Comparison of ENCODE assay signal across 23 cellular contexts in the genomic region with DNA sequence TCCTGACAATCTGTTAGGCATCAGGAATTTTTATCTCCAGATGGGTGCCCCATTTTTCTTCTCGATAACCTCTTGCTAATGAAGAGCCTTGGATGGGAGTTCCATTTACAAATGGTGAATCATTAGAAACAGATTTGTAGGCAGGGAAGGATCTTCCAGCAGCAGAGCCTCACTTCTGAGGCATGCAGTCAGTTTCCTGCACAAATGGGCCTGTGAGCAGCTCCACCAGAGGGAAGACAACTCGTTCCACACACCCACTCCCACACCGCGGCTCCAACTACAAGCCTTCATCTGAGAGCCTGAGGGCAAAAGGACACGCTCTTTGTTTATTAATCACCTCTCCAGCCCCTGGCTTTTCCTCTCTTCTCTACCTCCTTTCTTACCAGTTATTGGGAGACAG.
A peak's percentile ranks its signal among the peaks of the same experiment; 100 is the strongest.
DNase-seq lines count a peak whose midpoint lies in the region; ATAC-seq and TF ChIP-seq lines count a peak whose summit lies in the region.
"Had no signal": no experiment of that assay in that cellular context is flagged by ENCODE, and none has a peak within 500 bp of the region (broad histone marks: within the 10 kb centered on the region; RNA-seq: fewer than 3 reads in every experiment).

No MANE protein-coding gene starts in this region.

- H3K4me1 ChIP-seq in ACC112 (ENCODE audit: control insufficient read depth, insufficient read depth, low read length, unreplicated experiment), result peaks cover 32% of the 10 kb centered on the region
- H3K4me1 ChIP-seq in GM23248 (ENCODE audit: insufficient read depth), result peaks cover 45% of the 10 kb centered on the region
- H3K4me1 ChIP-seq in hepatocyte (ENCODE audit: insufficient read depth), result no peaks in the 10 kb centered on the region
- no peaks in the 10 kb centered on the region for H3K4me1 ChIP-seq in spleen
- H3K4me1 ChIP-seq: A549, gastroesophageal sphincter, neural progenitor cell had no signal

- TF ChIP-seq CTCF in brain microvascular endothelial cell (IDR thresholded peaks at IDR 0.05; ENCODE audit: low read depth, low read length, missing control alignments) (no peak), hepatocyte (IDR thresholded peaks at IDR 0.05; ENCODE audit: poor library complexity) (no peak), spleen (IDR thresholded peaks at IDR 0.05 in 8 of 11, conservative IDR thresholded peaks at IDR 0.05 in 3 of 11) (no peak), CD14-positive monocyte (IDR thresholded peaks at IDR 0.05) (no peak)

- DNase-seq in GM23248, result peak; percentile 89
- DNase-seq in brain microvascular endothelial cell, result peak; percentile 59
- peak; percentile 18 for DNase-seq in hepatocyte (ENCODE audit: low spot score)
- no peak for DNase-seq in spleen
- DNase-seq in erythroblast (lab: John Stamatoyannopoulos, UW), result no peak
- no peak for DNase-seq in CD14-positive monocyte (ENCODE audit: low spot score)
- DNase-seq: activated CD4-positive, alpha-beta T cell treated with anti-CD3 and anti-CD28 coated beads, Interleukin-2, amount 10 ng/mL, durations not matched to agents 7 days and 5 days; activated gamma-delta T cell treated with Interleukin-2 at 50 U/mL for 16 hours; anterior cingulate cortex; CD8-positive, alpha-beta memory T cell; DMS79; left cardiac atrium; mucosa of descending colon; NCI-H69; SIG-M5; stimulated activated CD4-positive, alpha-beta T cell treated with anti-CD3 and anti-CD28 coated beads, Interleukin-12 subunit alpha, Interleukin-12 subunit beta, amount 100 ng/mL, for 4 hours; T-helper 1 cell had no signal

- no peaks in the 10 kb centered on the region for H3K9me3 ChIP-seq in GM23248 (ENCODE audit: low read depth)
- no peaks in the 10 kb centered on the region for H3K9me3 ChIP-seq in hepatocyte (ENCODE audit: low read depth)
- no peaks in the 10 kb centered on the region for H3K9me3 ChIP-seq in spleen
- H3K9me3 ChIP-seq: A549, gastroesophageal sphincter, mucosa of descending colon had no signal

- no peak overlapping the region for H3K4me3 Mint-ChIP-seq in CD14-positive monocyte
- H3K4me3 Mint-ChIP-seq: activated CD4-positive, alpha-beta T cell treated with anti-CD3 and anti-CD28 coated beads, Interleukin-2, amount 10 ng/mL, durations not matched to agents 7 days and 5 days; CD8-positive, alpha-beta memory T cell; GM23338; neural progenitor cell had no signal

- H4K20me1 ChIP-seq in GM23248 (ENCODE audit: insufficient read depth) (no peaks in the 10 kb centered on the region), hepatocyte (ENCODE audit: insufficient read depth, poor library complexity, severe bottlenecking) (no peaks in the 10 kb centered on the region)

- peak overlapping the region; percentile 52 for H2AFZ ChIP-seq in ACC112 (ENCODE audit: low read length, unreplicated experiment)
- H2AFZ ChIP-seq in GM23248, result peak overlapping the region; percentile 56
- peak overlapping the region; percentile 25 for H2AFZ ChIP-seq in hepatocyte
- H2AFZ ChIP-seq: neural progenitor cell had no signal

- H3K9ac ChIP-seq in GM23248, result peak overlapping the region; percentile 20; the same call in 1 of the 2 replicates
- H3K9ac ChIP-seq: neural progenitor cell had no signal

- no peaks in the 10 kb centered on the region for H3K36me3 Mint-ChIP-seq in CD14-positive monocyte
- H3K36me3 Mint-ChIP-seq: CD8-positive, alpha-beta memory T cell; neural progenitor cell had no signal

- H3K27ac Mint-ChIP-seq in CD14-positive monocyte, result no peak overlapping the region
- H3K27ac Mint-ChIP-seq: activated CD4-positive, alpha-beta T cell treated with anti-CD3 and anti-CD28 coated beads, Interleukin-2, amount 10 ng/mL, durations not matched to agents 7 days and 5 days; CD8-positive, alpha-beta memory T cell; GM23338; neural progenitor cell had no signal

- H3K79me2 ChIP-seq in ACC112 (ENCODE audit: control insufficient read depth, insufficient read depth, low read length, unreplicated experiment) (no peaks in the 10 kb centered on the region), GM23248 (ENCODE audit: insufficient read depth) (no peaks in the 10 kb centered on the region), hepatocyte (no peaks in the 10 kb centered on the region)

- peaks cover 0 to 4% (median 2%) of the 10 kb centered on the region in 7 donors for H3K9me3 Mint-ChIP-seq in CD14-positive monocyte
- H3K9me3 Mint-ChIP-seq: activated CD4-positive, alpha-beta T cell treated with anti-CD3 and anti-CD28 coated beads, Interleukin-2, amount 10 ng/mL, durations not matched to agents 7 days and 5 days; neural progenitor cell had no signal

- no peaks in the 10 kb centered on the region for H3K4me1 Mint-ChIP-seq in CD14-positive monocyte
- H3K4me1 Mint-ChIP-seq: activated CD4-positive, alpha-beta T cell treated with anti-CD3 and anti-CD28 coated beads, Interleukin-2, amount 10 ng/mL, durations not matched to agents 7 days and 5 days; CD8-positive, alpha-beta memory T cell; GM23338; neural progenitor cell had no signal

- WGBS in GM23248 (ENCODE audit: low coverage in 1 of 2, low lambda C conversion rate in 2 of 2, missing lambda C conversion rate in 2 of 2), 2 experiments, result 2 to 4% methylated on average over 5 of the region's 5 CpGs
- WGBS in hepatocyte (ENCODE audit: low lambda C conversion rate, missing lambda C conversion rate), result 26% methylated on average over 5 of the region's 5 CpGs
- WGBS in spleen, 5 donors, result 74 to 86% (median 78%) methylated on average over 5 of the region's 5 CpGs

- TF ChIP-seq POLR2A in spleen (IDR thresholded peaks at IDR 0.05) (no peak), erythroblast (IDR thresholded peaks at IDR 0.05; ENCODE audit: low read length) (no peak)

- H3K9me2 ChIP-seq in GM23248 (ENCODE audit: insufficient read depth) (no peaks in the 10 kb centered on the region), hepatocyte (replicated peaks; ENCODE audit: insufficient read depth) (no peaks in the 10 kb centered on the region)

- no peaks in the 10 kb centered on the region for H3K36me3 ChIP-seq in ACC112 (ENCODE audit: insufficient read depth, low read length)
- H3K36me3 ChIP-seq in GM23248 (ENCODE audit: low read depth), result no peaks in the 10 kb centered on the region
- H3K36me3 ChIP-seq in brain microvascular endothelial cell (replicated peaks), result no peaks in the 10 kb centered on the region
- no peaks in the 10 kb centered on the region for H3K36me3 ChIP-seq in hepatocyte (replicated peaks; ENCODE audit: insufficient read depth, low read depth)
- H3K36me3 ChIP-seq in spleen, result no peaks in the 10 kb centered on the region
- H3K36me3 ChIP-seq: gastroesophageal sphincter, neural progenitor cell had no signal

- peaks cover 61% of the 10 kb centered on the region for H3F3A ChIP-seq in GM23248 (ENCODE audit: insufficient read depth)

- peaks cover 1 to 3% (median 3%) of the 10 kb centered on the region in 3 donors for H3K27me3 Mint-ChIP-seq in CD14-positive monocyte (ENCODE audit: low read depth in 3 of 3)
- H3K27me3 Mint-ChIP-seq: activated CD4-positive, alpha-beta T cell treated with anti-CD3 and anti-CD28 coated beads, Interleukin-2, amount 10 ng/mL, durations not matched to agents 7 days and 5 days had no signal

- H3K27me3 ChIP-seq in ACC112 (ENCODE audit: insufficient read depth, low read length) (no peaks in the 10 kb centered on the region), GM23248 (replicated peaks; ENCODE audit: insufficient read depth) (no peaks in the 10 kb centered on the region), brain microvascular endothelial cell (replicated peaks) (no peaks in the 10 kb centered on the region), hepatocyte (no peaks in the 10 kb centered on the region), spleen (replicated peaks in 1 of 7) (no peaks in the 10 kb centered on the region)

- H3K4me2 ChIP-seq in GM23248 (ENCODE audit: unreplicated experiment) (peak overlapping the region; percentile 31), hepatocyte (no peak overlapping the region)
- H3K4me2 ChIP-seq: A549, GM23338, neural progenitor cell had no signal

- H3K4me3 ChIP-seq in ACC112 (ENCODE audit: low read depth, low read length), result no peak overlapping the region
- peak overlapping the region; percentile 1; the same call in 1 of the 2 replicates for H3K4me3 ChIP-seq in GM23248
- no peak overlapping the region for H3K4me3 ChIP-seq in brain microvascular endothelial cell (ENCODE audit: low read depth, low read length)
- H3K4me3 ChIP-seq in hepatocyte, result no peak overlapping the region
- no peak overlapping the region for H3K4me3 ChIP-seq in spleen
- H3K4me3 ChIP-seq: A549, gastroesophageal sphincter, GM23338, mucosa of descending colon, neural progenitor cell had no signal

- H3K27ac ChIP-seq in ACC112 (ENCODE audit: low read depth, low read length), result no peak overlapping the region
- peak overlapping the region; percentile 68 for H3K27ac ChIP-seq in GM23248
- no peak overlapping the region for H3K27ac ChIP-seq in brain microvascular endothelial cell
- H3K27ac ChIP-seq in hepatocyte, result no peak overlapping the region
- H3K27ac ChIP-seq in spleen, result no peak overlapping the region
- H3K27ac ChIP-seq: A549, gastroesophageal sphincter, neural progenitor cell had no signal

- in situ Hi-C loops in GM23248 (cut with MboI) (no loop called here), brain microvascular endothelial cell (cut with HindIII; ENCODE audit: low pct_ligation_motif_present, low sequenced_read_pairs) (no loop called here)

- intact Hi-C loops in spleen (cut with DNase I; ENCODE audit: low total_unique reads), result no loop called here
- intact Hi-C loops in CD14-positive monocyte (cut with micrococcal nuclease), result no loop called here

- ATAC-seq in GM19397 (IDR thresholded peaks at IDR 0.05; ENCODE audit: unreplicated experiment), result no peak
- ATAC-seq: A549, gastroesophageal sphincter, GM23338, mucosa of descending colon had no signal

Comparison
In these comparisons a context has a peak if more than half of its experiments do, and no peak if none do; other contexts are left out.
1. DNase-seq: peak in GM23248 (single experiment), brain microvascular endothelial cell (single experiment) and hepatocyte (single experiment); none in spleen (single experiment), erythroblast (0 of 2) and CD14-positive monocyte (single experiment).
2. Peak in every context shown above with its lines, with median percentiles within 50 percentile points of each other: H2AFZ ChIP-seq.